16 cellular contexts compared by ENCODE assay signal in the genomic region with DNA sequence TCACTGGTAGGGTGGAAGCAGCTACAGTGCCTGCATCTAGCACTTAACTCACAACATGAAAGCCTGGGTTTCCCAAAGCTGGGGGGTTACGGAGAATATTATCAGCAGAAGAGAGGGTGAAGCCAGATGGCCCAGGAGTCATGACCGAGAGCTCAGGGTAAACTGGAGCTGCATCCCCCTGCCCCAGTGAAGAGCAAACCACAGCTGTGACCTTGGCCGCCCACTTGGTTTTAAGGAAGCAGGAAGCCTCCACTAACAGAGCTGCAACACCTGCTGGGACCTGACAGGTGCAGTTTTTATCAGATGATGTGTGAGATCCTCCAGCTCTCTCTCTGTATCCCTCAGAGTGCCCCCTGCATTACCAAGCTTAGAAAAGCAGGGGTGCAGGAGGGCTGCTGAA. TPM values are rescaled to one million over a fixed set of nuclear protein-coding genes. Genes with fewer than 3 reads are reported as not detected.
DNase-seq lines count a peak whose midpoint lies in the region; ATAC-seq, FAIRE-seq and TF ChIP-seq lines count a peak whose summit lies in the region.
"Had no signal": no experiment of that assay in that cellular context is flagged by ENCODE, and none has a peak within 500 bp of the region (broad histone marks: within the 10 kb centered on the region; RNA-seq: fewer than 3 reads in every experiment).

No MANE protein-coding gene starts in this region.

- H3K4me3 ChIP-seq in GM12878 (no peak overlapping the region), muscle layer of duodenum (ENCODE audit: low read depth in 1 of 2, low read length in 2 of 2) (no peak overlapping the region)
- no peak overlapping the region for H3K4me3 ChIP-seq in effector memory CD4-positive, alpha-beta T cell (ENCODE audit: insufficient read depth, low read depth, low read length, poor library complexity, severe bottlenecking)
- H3K4me3 ChIP-seq: Peyer's patch had no signal

- no peaks in the 10 kb centered on the region for H3K27me3 Mint-ChIP-seq in CD4-positive, alpha-beta T cell
- peaks cover 2% of the 10 kb centered on the region; the same call in 1 of the 2 replicates for H3K27me3 Mint-ChIP-seq in HFFc6 (ENCODE audit: insufficient read depth)

- no peak for ATAC-seq in CD4-positive, alpha-beta T cell (ENCODE audit: poor library complexity)
- ATAC-seq in GM12878 (no peak), GM18505 (IDR thresholded peaks at IDR 0.05; ENCODE audit: unreplicated experiment) (no peak)

- H3K36me3 ChIP-seq in GM12878 (ENCODE audit: control insufficient read depth in 2 of 2, insufficient read depth in 2 of 2, low read length in 1 of 2) = peaks cover 0 to 12% of the 10 kb centered on the region in 2 experiments; a peak in 2 of 4 replicates
- peaks cover 19 to 26% of the 10 kb centered on the region in 2 donors for H3K36me3 ChIP-seq in muscle layer of duodenum (ENCODE audit: control insufficient read depth in 1 of 2, insufficient read depth in 2 of 2, low read length in 2 of 2)
- peaks cover 41% of the 10 kb centered on the region for H3K36me3 ChIP-seq in effector memory CD4-positive, alpha-beta T cell (ENCODE audit: control insufficient read depth, insufficient read depth, low read length)

- no peak overlapping the region for H2AFZ ChIP-seq in GM12878 (ENCODE audit: control insufficient read depth, low read depth, low read length)

- no peak for DNase-seq in CD4-positive, alpha-beta T cell
- DNase-seq in HFFc6 (no peak), GM12878 (ENCODE audit: low read depth, low spot score) (no peak), inferior parietal cortex (ENCODE audit: extremely low spot score) (no peak), erythroblast (lab: John Stamatoyannopoulos, UW) (no peak)
- no peak for DNase-seq in effector memory CD4-positive, alpha-beta T cell
- DNase-seq: activated effector memory CD4-positive, alpha-beta T cell treated with Interleukin-2 at 50 U/mL for 16 hours; AML-193; anterior cingulate cortex; DMS79; NCI-H2227 treated with DMSO at 0.1 percent for 48 hours; nucleus accumbens; Peyer's patch had no signal

- no peak for TF ChIP-seq EP300 in GM12878 (IDR thresholded peaks at IDR 0.05; ENCODE audit: borderline replicate concordance in 1 of 2, control insufficient read depth in 1 of 2, low read depth in 2 of 2, low read length in 2 of 2)

- H3K4me1 ChIP-seq in GM12878 (ENCODE audit: control insufficient read depth, insufficient read depth, low read length) (peaks cover 41% of the 10 kb centered on the region), muscle layer of duodenum (ENCODE audit: control insufficient read depth in 1 of 2, insufficient read depth in 2 of 2, low read length in 2 of 2) (peaks cover 12 to 33% of the 10 kb centered on the region in 2 donors)
- H3K4me1 ChIP-seq in effector memory CD4-positive, alpha-beta T cell (ENCODE audit: control insufficient read depth, insufficient read depth, low read length, poor library complexity, severe bottlenecking) = no peaks in the 10 kb centered on the region

- no peak overlapping the region for H3K4me3 Mint-ChIP-seq in CD4-positive, alpha-beta T cell
- H3K4me3 Mint-ChIP-seq in HFFc6 = no peak overlapping the region
- H3K4me3 Mint-ChIP-seq: T-helper 2 cell treated with Interferon-gamma antibody and Interleukin-4, amounts not matched to agents 5 μg/mL and 100 μg/mL, for 36 hours had no signal

- no peaks in the 10 kb centered on the region for H3K27me3 ChIP-seq in CD4-positive, alpha-beta T cell (ENCODE audit: control insufficient read depth, insufficient read depth, low read length)
- H3K27me3 ChIP-seq in GM12878 (replicated peaks in 1 of 2; ENCODE audit: control insufficient read depth in 2 of 2, insufficient read depth in 2 of 2, low read length in 1 of 2) (no peaks in the 10 kb centered on the region), muscle layer of duodenum (ENCODE audit: low read depth, low read length) (no peaks in the 10 kb centered on the region)
- no peaks in the 10 kb centered on the region for H3K27me3 ChIP-seq in effector memory CD4-positive, alpha-beta T cell (replicated peaks; ENCODE audit: control insufficient read depth, insufficient read depth, low read length, poor library complexity, severe bottlenecking)
- H3K27me3 ChIP-seq: Peyer's patch had no signal

- TF ChIP-seq RAD21 in GM12878 (IDR thresholded peaks at IDR 0.05; ENCODE audit: insufficient read depth, low read depth, low read length) = no peak

- CTCF ChIA-PET in CD4-positive, alpha-beta T cell (lab: Charles Lee) = no interaction called here
- CTCF ChIA-PET in GM12878 (lab: Yijun Ruan, JAX) = interaction anchor here (0.6 to 10.8 kb wide), 6 partner anchors 19 to 121 kb away, joined by 3 to 144 read pairs (median 4); no protein-coding TSS in a partner anchor

- intact Hi-C loops in CD4-positive, alpha-beta T cell (cut with DNase I, micrococcal nuclease) = loop anchor here in 1 of 2 experiments (10.0 kb wide), 2 partner anchors 55 to 175 kb away; no protein-coding TSS in a partner anchor
- intact Hi-C loops in GM12878 (cut with micrococcal nuclease; ENCODE audit: unreplicated experiment) = loop anchor here (5.0 kb wide), 1 partner anchor 173 kb away; no protein-coding TSS in a partner anchor

- SMC1A ChIA-PET in GM12878 (lab: Charles Lee; ENCODE audit: uncharacterized antibody, unreplicated experiment) = interaction anchor here (0.8 to 11.0 kb wide), 8 partner anchors 12 to 165 kb away, joined by 3 to 141 read pairs (median 4); no protein-coding TSS in a partner anchor

- H3K27ac ChIP-seq in CD4-positive, alpha-beta T cell (ENCODE audit: low read depth, low read length) = no peak overlapping the region
- 0 out of 2 replicates have a peak overlapping the region, but pooled peaks have one; percentile 17 for H3K27ac ChIP-seq in GM12878 (ENCODE audit: control insufficient read depth, insufficient read depth)
- peak overlapping the region; percentile 78 for H3K27ac ChIP-seq in muscle layer of duodenum (ENCODE audit: low read length)
- H3K27ac ChIP-seq in effector memory CD4-positive, alpha-beta T cell (ENCODE audit: insufficient read depth, low read length, poor library complexity, severe bottlenecking) = no peak overlapping the region

- TF ChIP-seq CTCF in CD4-positive, alpha-beta T cell (IDR thresholded peaks at IDR 0.05) = no peak
- TF ChIP-seq CTCF in HFFc6 (IDR thresholded peaks at IDR 0.05) = no peak
- TF ChIP-seq CTCF in GM12878 (IDR thresholded peaks at IDR 0.05 in 2 of 3, conservative IDR thresholded peaks at IDR 0.05 in 1 of 3; ENCODE audit: control insufficient read depth in 2 of 3, extremely low read depth in 1 of 3, insufficient read depth in 1 of 3, low read depth in 3 of 3, low read length in 3 of 3) = no peak

- no peak for FAIRE-seq in GM12878 (lab: Jason Lieb, UNC)

- 88% methylated on average over 3 of the region's 3 CpGs for WGBS in GM12878 (ENCODE audit: insufficient coverage, insufficient replicate concordance, low lambda C conversion rate, missing lambda C conversion rate)

- peaks cover 46% of the 10 kb centered on the region for H3K36me3 Mint-ChIP-seq in CD4-positive, alpha-beta T cell (ENCODE audit: low read depth)
- H3K36me3 Mint-ChIP-seq in HFFc6 (ENCODE audit: low read depth) = peaks cover 50% of the 10 kb centered on the region

- BruUV-seq in GM12878 (replicated peaks; lab: Mats Ljungman, UMichigan) = no TSS peak

- in situ Hi-C loops in GM12878 (cut with MboI) = loop anchor here (5.0 to 10.0 kb wide), 2 partner anchors 103 to 255 kb away; no protein-coding TSS in a partner anchor

- no peaks in the 10 kb centered on the region for H3K9me3 Mint-ChIP-seq in CD4-positive, alpha-beta T cell
- H3K9me3 Mint-ChIP-seq in HFFc6 = no peaks in the 10 kb centered on the region
- H3K9me3 Mint-ChIP-seq: T-helper 2 cell treated with Interferon-gamma antibody and Interleukin-4, amounts not matched to agents 5 μg/mL and 100 μg/mL, for 36 hours had no signal

- POLR2A ChIA-PET in CD4-positive, alpha-beta T cell (lab: Charles Lee) = interaction anchor here (1.0 kb wide), 1 partner anchor 22 kb away, joined by 4 read pairs; no protein-coding TSS in a partner anchor
- POLR2A ChIA-PET in GM12878 (lab: Charles Lee) = interaction anchor here (0.5 to 1.6 kb wide), 5 partner anchors 16 to 46 kb away, joined by 3 to 7 read pairs (median 3); a partner anchor contains a TSS

- TF ChIP-seq POLR2A in GM12878 (IDR thresholded peaks at IDR 0.05; ENCODE audit: low read depth, low read length) (no peak), erythroblast (IDR thresholded peaks at IDR 0.05; ENCODE audit: low read length) (no peak), GM18505 (IDR thresholded peaks at IDR 0.05; ENCODE audit: borderline replicate concordance, extremely low read depth, insufficient read depth, insufficient read length) (no peak)

- H3K9ac ChIP-seq in GM12878 (ENCODE audit: control insufficient read depth, insufficient read depth, low read length) = no peak overlapping the region

- no peaks in the 10 kb centered on the region for H4K20me1 ChIP-seq in GM12878 (ENCODE audit: control insufficient read depth, insufficient read depth)

- no peaks in the 10 kb centered on the region for H3K79me2 ChIP-seq in GM12878 (ENCODE audit: control insufficient read depth, insufficient read depth, low read length)

- H3K9me3 ChIP-seq in CD4-positive, alpha-beta T cell (ENCODE audit: control insufficient read depth, low read length) = no peaks in the 10 kb centered on the region
- H3K9me3 ChIP-seq in GM12878 (replicated peaks; ENCODE audit: control insufficient read depth, insufficient read depth, low read length) = no peaks in the 10 kb centered on the region
- no peaks in the 10 kb centered on the region for H3K9me3 ChIP-seq in muscle layer of duodenum (ENCODE audit: control insufficient read depth in 1 of 2, low read length in 2 of 2)
- no peaks in the 10 kb centered on the region for H3K9me3 ChIP-seq in effector memory CD4-positive, alpha-beta T cell (ENCODE audit: control insufficient read depth, low read length)
- H3K9me3 ChIP-seq: Peyer's patch had no signal

- H3K4me2 ChIP-seq in GM12878 (ENCODE audit: control insufficient read depth, insufficient read depth) = no peak overlapping the region

- RAD21 ChIA-PET in GM12878 (lab: Charles Lee; ENCODE audit: unreplicated experiment) = interaction anchor here (1.1 to 6.8 kb wide), 4 partner anchors 17 to 99 kb away, joined by 3 to 53 read pairs (median 4); a partner anchor contains a TSS

- peaks cover 35% of the 10 kb centered on the region for H3K4me1 Mint-ChIP-seq in CD4-positive, alpha-beta T cell (ENCODE audit: low read depth)
- H3K4me1 Mint-ChIP-seq in HFFc6 (ENCODE audit: low read depth) = peaks cover 73% of the 10 kb centered on the region

- H3K27ac Mint-ChIP-seq in CD4-positive, alpha-beta T cell = peak overlapping the region; percentile 5
- peak overlapping the region; percentile 90 for H3K27ac Mint-ChIP-seq in HFFc6
- H3K27ac Mint-ChIP-seq: T-helper 2 cell treated with Interferon-gamma antibody and Interleukin-4, amounts not matched to agents 5 μg/mL and 100 μg/mL, for 36 hours had no signal

RNA-seq across cellular contexts. Expression of a gene that starts 20.9 kb away (rescaled TPM):
- 10 to 100 TPM in 1 of 2 experiments, 1 to 10 TPM in 1; 9.8 to 11.9 TPM for total RNA-seq in CD4-positive, alpha-beta T cell
- total RNA-seq in HFFc6 (2021; fragmentation: NEBNext Ultra II Directional; extraction: Animal tissue kit (Norgen Biotek cat#: 25700)) = 10 to 100 TPM; 34.9 to 38.7 (median 36.9) TPM
- 41.0 and 43.6 TPM in 2 replicates for total RNA-seq in GM12878 (2013; cell fraction: nucleolus; rRNA removed)
- total RNA-seq in GM12878 (2014; rRNA removed) (11.6 and 13.3 TPM in 2 replicates), GM12878 (2014; rRNA removed; fragmentation: Illumina TruSeq; extraction: Trizol) (12.9 and 13.5 TPM in 2 replicates), GM12878 (2021) (14.1 and 14.3 TPM in 2 replicates)
- 4.6 TPM for polyA plus RNA-seq in GM12878 (2011; ENCODE audit: low read depth)
- polyA plus RNA-seq in GM12878 (2011; rRNA removed) (13.9 and 14.8 TPM in 2 replicates), GM12878 (2014; fragmentation: Illumina TruSeq; extraction: Trizol) (12.5 and 13.2 TPM in 2 replicates), GM12878 (2014; fragmentation: Nextera tagmentation; extraction: Ambion mirVana) (1 to 10 TPM; 5.3 to 5.8 TPM), GM12878 (2014; rRNA removed) (10.6 and 15.7 TPM in 2 replicates), GM12878 (2016; fragmentation: Nextera tagmentation; extraction: Ambion mirVana) (10 to 100 TPM; 11.9 to 12.5 TPM)
- 11.4 and 13.8 TPM in 2 replicates for polyA plus RNA-seq in GM12878 (2011; cell fraction: cytosol; rRNA removed)
- 13.3 and 14.6 TPM in 2 replicates for polyA plus RNA-seq in GM12878 (2011; cell fraction: nucleus; rRNA removed)
- polyA plus RNA-seq in GM12878 (2012) = 5.6 and 8.9 TPM in 2 replicates
- 22.6 and 25.8 TPM in 2 replicates for polyA minus RNA-seq in GM12878 (2011; rRNA and poly(A)+ RNA removed)
- polyA minus RNA-seq in GM12878 (2011; cell fraction: cytosol; rRNA and poly(A)+ RNA removed) = 6.4 and 7.3 TPM in 2 replicates
- polyA minus RNA-seq in GM12878 (2011; cell fraction: nucleus; rRNA and poly(A)+ RNA removed) = 11.4 and 19.8 TPM in 2 replicates

RNA-seq across cellular contexts. Expression of a gene that starts 44.6 kb away (rescaled TPM):
- total RNA-seq in CD4-positive, alpha-beta T cell = 1 to 10 TPM; 2.9 to 3.1 TPM
- total RNA-seq in HFFc6 (2021; fragmentation: NEBNext Ultra II Directional; extraction: Animal tissue kit (Norgen Biotek cat#: 25700)) = 10 to 100 TPM; 14.5 to 19.1 (median 14.9) TPM
- 1.3 and 1.9 TPM in 2 replicates for total RNA-seq in GM12878 (2013; cell fraction: nucleolus; rRNA removed)
- total RNA-seq in GM12878 (2014; rRNA removed) = 0.44 and 0.73 TPM in 2 replicates
- total RNA-seq in GM12878 (2014; rRNA removed; fragmentation: Illumina TruSeq; extraction: Trizol) = 0.54 and 0.78 TPM in 2 replicates
- total RNA-seq in GM12878 (2021) = 0.56 and 0.58 TPM in 2 replicates
- polyA plus RNA-seq in GM12878 (2011; ENCODE audit: low read depth) = 0.20 TPM
- polyA plus RNA-seq in GM12878 (2011; rRNA removed) = 0.48 and 1.0 TPM in 2 replicates
- polyA plus RNA-seq in GM12878 (2011; cell fraction: cytosol; rRNA removed) = 0.13 and 0.28 TPM in 2 replicates
- polyA plus RNA-seq in GM12878 (2011; cell fraction: nucleus; rRNA removed) = 0.55 and 0.83 TPM in 2 replicates
- 0.39 and 0.65 TPM in 2 replicates for polyA plus RNA-seq in GM12878 (2012)
- 0.50 and 0.57 TPM in 2 replicates for polyA plus RNA-seq in GM12878 (2014; fragmentation: Illumina TruSeq; extraction: Trizol)
- polyA plus RNA-seq in GM12878 (2014; fragmentation: Nextera tagmentation; extraction: Ambion mirVana) = under 1 TPM; 0.06 to 0.26 TPM
- polyA plus RNA-seq in GM12878 (2014; rRNA removed) = 0.47 and 0.57 TPM in 2 replicates
- 1 to 10 TPM in 1 of 2 experiments, under 1 TPM in 1; 0.45 to 1.1 TPM for polyA plus RNA-seq in GM12878 (2016; fragmentation: Nextera tagmentation; extraction: Ambion mirVana)
- polyA minus RNA-seq in GM12878 (2011; rRNA and poly(A)+ RNA removed) = 0.37 TPM in 1 of 2 replicates, not detected in the other
- not detected in 2 replicates for polyA minus RNA-seq in GM12878 (2011; cell fraction: cytosol; rRNA and poly(A)+ RNA removed)
- polyA minus RNA-seq in GM12878 (2011; cell fraction: nucleus; rRNA and poly(A)+ RNA removed) = 0.36 and 0.57 TPM in 2 replicates

Comparison
In these comparisons a context has a peak if more than half of its experiments do, and no peak if none do; other contexts are left out.
1. H3K27ac ChIP-seq: peak in GM12878 (single experiment) and muscle layer of duodenum (single experiment); none in CD4-positive, alpha-beta T cell (single experiment) and effector memory CD4-positive, alpha-beta T cell (single experiment).